Comparison of ENCODE assay signal across 8 cellular contexts in genomic region chr5:172714491-172715420, GRCh38. TPM values are rescaled to one million over a fixed set of nuclear protein-coding genes. Genes with fewer than 3 reads are reported as not detected.
A peak's percentile ranks its signal among the peaks of the same experiment; 100 is the strongest.
DNase-seq lines count a peak whose midpoint lies in the region; ATAC-seq and TF ChIP-seq lines count a peak whose summit lies in the region.

No MANE protein-coding gene starts in this region.

- no peaks in the 10 kb centered on the region for H3K36me3 ChIP-seq in RWPE2 (ENCODE audit: low read depth)
- no peaks in the 10 kb centered on the region for H3K36me3 ChIP-seq in gastroesophageal sphincter
- no peaks in the 10 kb centered on the region for H3K36me3 ChIP-seq in testis (ENCODE audit: low read depth, missing control alignments)

- peak overlapping the region; percentile 76 for H3K27ac Mint-ChIP-seq in osteocyte (ENCODE audit: unreplicated experiment)

- H3K27me3 Mint-ChIP-seq in osteocyte (ENCODE audit: unreplicated experiment), result peaks cover 4% of the 10 kb centered on the region

- ATAC-seq in RWPE2 (ENCODE audit: low read depth) (peak; percentile 80), gastroesophageal sphincter (peak; percentile 84)

- H3K27me3 ChIP-seq in RWPE2 (ENCODE audit: insufficient read depth, poor library complexity, severe bottlenecking), result no peaks in the 10 kb centered on the region
- no peaks in the 10 kb centered on the region for H3K27me3 ChIP-seq in gastroesophageal sphincter
- no peaks in the 10 kb centered on the region for H3K27me3 ChIP-seq in testis

- peaks cover 27% of the 10 kb centered on the region for H3K4me1 Mint-ChIP-seq in osteocyte (ENCODE audit: unreplicated experiment)

- peak; percentile 88 for TF ChIP-seq CTCF in RWPE2 (IDR thresholded peaks at IDR 0.05; ENCODE audit: poor library complexity, severe bottlenecking)
- peak; percentile 83 to 91 (median 88) for TF ChIP-seq CTCF in gastroesophageal sphincter (IDR thresholded peaks at IDR 0.05)
- peak; percentile 83 for TF ChIP-seq CTCF in osteocyte (IDR thresholded peaks at IDR 0.05)
- TF ChIP-seq CTCF in testis (IDR thresholded peaks at IDR 0.05), result peak; percentile 66 to 91 (median 84)

- TF ChIP-seq POLR2A in gastroesophageal sphincter (IDR thresholded peaks at IDR 0.05), result no peak
- TF ChIP-seq POLR2A in testis (IDR thresholded peaks at IDR 0.05), result no peak

- no peak for TF ChIP-seq EP300 in gastroesophageal sphincter (IDR thresholded peaks at IDR 0.05)

- peak in 11 of 14 donors; percentile 23 to 67 (median 46) for DNase-seq in C1 segment of cervical spinal cord (lab: John Stamatoyannopoulos, UW)
- DNase-seq in GM19238 (ENCODE audit: insufficient read length, low spot score), result peak; percentile 66
- peak; percentile 67 for DNase-seq in HPDE6-E6E7 (ENCODE audit: extremely low spot score)
- DNase-seq in RWPE2 (ENCODE audit: low spot score), result peak; percentile 93
- DNase-seq in activated gamma-delta T cell treated with anti-CD3 and anti-CD28 coated beads, Interleukin-2, amount 50 U/mL, for 16 hours (ENCODE audit: low read depth), result peak; percentile 52
- DNase-seq in osteocyte (ENCODE audit: extremely low spot score, unreplicated experiment), result peak; percentile 91
- peak; percentile 85 for DNase-seq in testis

- H3K4me3 Mint-ChIP-seq in osteocyte (ENCODE audit: unreplicated experiment), result no peak overlapping the region

- no peak overlapping the region for H3K4me3 ChIP-seq in RWPE2 (ENCODE audit: severe bottlenecking)
- no peak overlapping the region for H3K4me3 ChIP-seq in gastroesophageal sphincter
- H3K4me3 ChIP-seq in testis, result no peak overlapping the region

- no peaks in the 10 kb centered on the region for H3K36me3 Mint-ChIP-seq in osteocyte (ENCODE audit: unreplicated experiment)

- intact Hi-C loops in testis (cut with DNase I; ENCODE audit: low total_unique reads), result loop anchor here (5.0 kb wide), 1 partner anchor 218 kb away; no protein-coding TSS in a partner anchor

- no peaks in the 10 kb centered on the region for H3K9me3 Mint-ChIP-seq in osteocyte (ENCODE audit: unreplicated experiment)

- WGBS in gastroesophageal sphincter (ENCODE audit: low coverage in 1 of 2), 2 donors, result 29% methylated on average over 2 of the region's 15 CpGs; no CpG with 5 or more reads in 1 of the 2 donors
- WGBS in testis, 2 donors, result 47 to 64% methylated on average over 7 to 15 of the region's 15 CpGs

- H3K4me1 ChIP-seq in RWPE2 (ENCODE audit: insufficient read depth, poor library complexity, severe bottlenecking) (peaks cover 16% of the 10 kb centered on the region), gastroesophageal sphincter (peaks cover 0 to 48% (median 25%) of the 10 kb centered on the region in 3 donors), testis (peaks cover 6% of the 10 kb centered on the region)

- H3K27ac ChIP-seq in RWPE2 (ENCODE audit: poor library complexity, severe bottlenecking) (peak overlapping the region; percentile 86), gastroesophageal sphincter (peak overlapping the region; percentile 11 to 79 (median 71)), testis (peak overlapping the region; percentile 8 to 42)

- no peaks in the 10 kb centered on the region for H3K9me3 ChIP-seq in RWPE2 (ENCODE audit: severe bottlenecking)
- no peaks in the 10 kb centered on the region for H3K9me3 ChIP-seq in gastroesophageal sphincter
- H3K9me3 ChIP-seq in testis, result no peaks in the 10 kb centered on the region

RNA-seq across cellular contexts. Expression of gene DUSP1, which starts 56.2 kb away (rescaled TPM):
- total RNA-seq in gastroesophageal sphincter (100 to 1,000 TPM; 488 to 965 (median 649) TPM), osteocyte (201 and 250 TPM in 2 replicates), testis (100 to 1,000 TPM; 159 to 172 TPM)
- 86.2 TPM for polyA plus RNA-seq in testis (ENCODE audit: insufficient read depth, low read depth, low replicate concordance)

Comparison
In these comparisons a context has a peak if more than half of its experiments do, and no peak if none do; other contexts are left out.
1. H3K27ac ChIP-seq: peak in every context shown above with its lines; median percentile 86 in RWPE2; 71 in gastroesophageal sphincter; 25 in testis.